8 cellular contexts compared by ENCODE assay signal in the genomic region with DNA sequence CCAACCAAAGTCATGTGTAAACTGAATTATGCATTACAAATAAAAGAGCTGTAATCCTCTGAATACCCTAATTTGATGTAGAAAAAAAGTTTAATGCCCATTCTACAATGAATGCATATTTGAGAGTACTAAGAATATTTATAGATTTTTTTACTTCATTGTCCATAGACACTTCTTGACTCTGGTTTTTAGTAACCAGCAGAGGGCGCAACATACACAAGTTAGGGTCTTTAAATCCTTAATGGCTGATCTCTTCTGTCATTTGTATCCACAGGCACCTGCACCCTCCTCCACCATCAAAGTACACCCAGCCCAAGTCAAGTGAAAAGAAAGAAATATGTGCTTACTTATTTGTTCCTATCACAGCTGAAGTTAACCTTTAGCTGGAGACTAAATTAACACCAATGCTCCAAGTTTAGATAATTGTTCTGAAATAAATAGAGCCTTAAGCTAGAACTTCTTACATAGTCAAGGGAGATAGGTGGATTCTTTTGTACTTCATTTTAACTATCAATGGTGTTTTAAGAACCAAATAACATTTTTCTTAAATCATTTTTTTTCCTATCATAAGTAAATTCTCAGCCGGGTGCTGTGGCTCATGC.
DNase-seq lines count a peak whose midpoint lies in the region; ATAC-seq lines count a peak whose summit lies in the region.

No MANE protein-coding gene starts in this region.

- H3K9me3 ChIP-seq in effector memory CD4-positive, alpha-beta T cell (ENCODE audit: control insufficient read depth, low read length) = no peaks in the 10 kb centered on the region

- no peaks in the 10 kb centered on the region for H3K4me1 ChIP-seq in effector memory CD4-positive, alpha-beta T cell (ENCODE audit: control insufficient read depth, insufficient read depth, low read length, poor library complexity, severe bottlenecking)

- H3K27me3 ChIP-seq in effector memory CD4-positive, alpha-beta T cell (replicated peaks; ENCODE audit: control insufficient read depth, insufficient read depth, low read length, poor library complexity, severe bottlenecking) = no peaks in the 10 kb centered on the region

- DNase-seq in AG20443 (ENCODE audit: low spot score) (peak; percentile 43), NCI-H510A (lab: John Stamatoyannopoulos, UW) (peak; percentile 3), middle frontal gyrus (ENCODE audit: extremely low spot score, low spot score) (peak; percentile 16)
- DNase-seq in activated CD4-positive, alpha-beta T cell treated with anti-CD3 and anti-CD28 coated beads for 48 hours = peak; percentile 63
- peak; percentile 1 to 59 (median 16) for DNase-seq in effector memory CD4-positive, alpha-beta T cell
- peak in 5 of 6 experiments; percentile 32 to 70 (median 42) for DNase-seq in stimulated activated naive CD4-positive, alpha-beta T cell (lab: John Stamatoyannopoulos, UW)

- H3K27ac ChIP-seq in effector memory CD4-positive, alpha-beta T cell (ENCODE audit: insufficient read depth, low read length, poor library complexity, severe bottlenecking) = no peak overlapping the region

- ATAC-seq in GM18907 (IDR thresholded peaks at IDR 0.05; ENCODE audit: unreplicated experiment) (peak; percentile 88), HG03175 (IDR thresholded peaks at IDR 0.05; ENCODE audit: unreplicated experiment) (peak; percentile 95)

- no peak overlapping the region for H3K4me3 ChIP-seq in effector memory CD4-positive, alpha-beta T cell (ENCODE audit: insufficient read depth, low read depth, low read length, poor library complexity, severe bottlenecking)

- no peaks in the 10 kb centered on the region for H3K36me3 ChIP-seq in effector memory CD4-positive, alpha-beta T cell (ENCODE audit: control insufficient read depth, insufficient read depth, low read length)

Comparison
In these comparisons a context has a peak if more than half of its experiments do, and no peak if none do; other contexts are left out.
1. DNase-seq: peak in every context shown above with its lines; median percentile 63 in activated CD4-positive, alpha-beta T cell treated with anti-CD3 and anti-CD28 coated beads for 48 hours; 43 in AG20443; 42 in stimulated activated naive CD4-positive, alpha-beta T cell; 16 in effector memory CD4-positive, alpha-beta T cell; 16 in middle frontal gyrus; 3 in NCI-H510A.